Comparison of ENCODE assay signal across 13 cellular contexts in the genomic region with DNA sequence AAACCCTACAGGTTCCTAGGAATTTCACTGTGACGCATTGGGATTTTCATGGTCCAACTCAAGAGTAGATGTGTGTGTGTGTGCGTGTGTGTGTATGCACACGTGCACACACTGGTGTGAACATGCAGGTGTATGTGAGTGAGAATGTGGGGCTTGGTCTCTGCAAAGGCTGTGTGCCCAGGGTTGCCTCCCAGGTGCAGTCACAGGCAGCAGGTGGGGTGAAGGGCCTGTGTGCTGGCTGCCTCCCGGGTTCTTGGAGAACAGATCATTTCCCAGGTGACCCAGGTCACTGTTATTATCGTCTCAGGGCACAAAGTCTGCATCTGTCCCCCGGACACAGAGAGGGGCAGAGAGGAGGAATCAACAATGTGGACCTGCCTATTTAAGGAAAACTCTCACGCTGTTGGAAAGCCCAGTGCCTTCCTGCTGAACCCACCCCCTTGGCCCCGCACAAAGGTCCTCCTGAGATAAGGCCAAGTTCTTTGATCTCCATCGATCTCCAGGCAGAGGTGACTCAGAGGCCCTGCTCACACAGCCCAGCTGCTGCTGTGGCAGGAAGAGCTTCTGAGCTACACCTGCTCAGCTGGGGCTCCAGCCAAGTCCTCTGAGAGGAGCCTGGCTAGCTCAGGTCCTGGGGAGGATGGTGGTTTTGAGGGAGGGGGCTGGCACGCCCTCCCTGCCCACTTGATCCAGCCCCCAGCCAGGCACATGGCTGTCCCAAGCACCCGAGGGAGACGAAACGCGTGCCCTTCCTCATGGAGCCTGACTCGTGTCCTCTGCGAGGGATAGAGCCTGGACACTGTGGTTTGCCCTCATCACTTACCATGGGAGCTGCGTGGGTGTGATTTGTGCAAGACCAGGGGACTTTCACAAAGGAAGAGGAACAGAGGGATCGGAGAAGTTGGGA.
A peak's percentile ranks its signal among the peaks of the same experiment; 100 is the strongest.
DNase-seq lines count a peak whose midpoint lies in the region; ATAC-seq and TF ChIP-seq lines count a peak whose summit lies in the region.
"Had no signal": no experiment of that assay in that cellular context is flagged by ENCODE, and none has a peak within 500 bp of the region (broad histone marks: within the 10 kb centered on the region; RNA-seq: fewer than 3 reads in every experiment).

No MANE protein-coding gene starts in this region.

- H3K4me1 ChIP-seq in PC-9 (replicated peaks; ENCODE audit: insufficient read depth) = no peaks in the 10 kb centered on the region

- no peaks in the 10 kb centered on the region for H3K9me3 ChIP-seq in PC-9 (ENCODE audit: insufficient read depth, low read depth)

- peaks cover 21% of the 10 kb centered on the region for H3K27me3 Mint-ChIP-seq in nephron progenitor cell (ENCODE audit: low read depth, poor library complexity)

- no peak overlapping the region for H3K27ac Mint-ChIP-seq in nephron progenitor cell
- H3K27ac Mint-ChIP-seq: activated B cell treated with CpG ODN at 0.5 μM for 24 hours; activated naive CD4-positive, alpha-beta T cell treated with anti-CD3 and anti-CD28 coated beads for 36 hours had no signal

- peaks cover 37% of the 10 kb centered on the region for H3K4me1 Mint-ChIP-seq in nephron progenitor cell

- H3K9me3 Mint-ChIP-seq in nephron progenitor cell = no peaks in the 10 kb centered on the region
- H3K9me3 Mint-ChIP-seq: nephron had no signal

- H3K27ac ChIP-seq in 22Rv1 = no peak overlapping the region
- H3K27ac ChIP-seq in PC-9 = no peak overlapping the region

- no peaks in the 10 kb centered on the region for H3K36me3 Mint-ChIP-seq in nephron progenitor cell (ENCODE audit: low read depth)

- POLR2A ChIA-PET in PC-9 (lab: Charles Lee; ENCODE audit: unreplicated experiment) = no interaction called here

- no peak overlapping the region for H3K4me3 Mint-ChIP-seq in nephron progenitor cell
- H3K4me3 Mint-ChIP-seq: activated B cell treated with CpG ODN at 0.5 μM for 24 hours; activated naive CD4-positive, alpha-beta T cell treated with anti-CD3 and anti-CD28 coated beads for 36 hours; nephron had no signal

- no peak for ATAC-seq in HG02623 (IDR thresholded peaks at IDR 0.05; ENCODE audit: unreplicated experiment)

- intact Hi-C loops in PC-9 (cut with micrococcal nuclease; ENCODE audit: unreplicated experiment) = no loop called here

- peaks cover 72% of the 10 kb centered on the region for H3K27me3 ChIP-seq in PC-9 (ENCODE audit: insufficient read depth, low read depth)

- no TSS peak for BruUV-seq in PC-9 (replicated peaks; lab: Mats Ljungman, UMichigan)

- no peak overlapping the region for H2AFZ ChIP-seq in PC-9

- peaks cover 7% of the 10 kb centered on the region; the same call in 1 of the 2 replicates for H3F3A ChIP-seq in PC-9 (ENCODE audit: insufficient read depth, low read depth)

- no peak overlapping the region for H3K4me2 ChIP-seq in PC-9

- TF ChIP-seq CTCF in 22Rv1 (IDR thresholded peaks at IDR 0.05) (peak; percentile 57), PC-9 (conservative IDR thresholded peaks at IDR 0.05) (peak; percentile 51; the same call in 1 of the 2 replicates), nephron progenitor cell (IDR thresholded peaks at IDR 0.05) (no peak), GM20000 (IDR thresholded peaks at IDR 0.05; ENCODE audit: extremely low read depth, missing control alignments) (no peak)

- H3K79me2 ChIP-seq in PC-9 (ENCODE audit: low read depth) = no peaks in the 10 kb centered on the region

- CTCF ChIA-PET in PC-9 (lab: Charles Lee) = interaction anchor here (0.6 kb wide), 1 partner anchor 212 kb away, joined by 3 read pairs; no protein-coding TSS in a partner anchor

- DNase-seq in EH (ENCODE audit: low read depth) (peak; percentile 8), PC-9 (no peak), islet precursor cell (peak; percentile 77), nephron progenitor cell (no peak), GM20000 (ENCODE audit: low spot score) (no peak), putamen (ENCODE audit: low spot score) (no peak)
- DNase-seq: activated B cell treated with CpG ODN at 0.5 μM for 24 hours; stimulated activated naive CD4-positive, alpha-beta T cell treated with Interleukin-2 at 50 U/mL for 16 hours had no signal

- no peaks in the 10 kb centered on the region for H4K20me1 ChIP-seq in PC-9 (ENCODE audit: insufficient read depth)

- no peaks in the 10 kb centered on the region for H3K9me2 ChIP-seq in PC-9 (ENCODE audit: insufficient read depth)

- H3K36me3 ChIP-seq in PC-9 (ENCODE audit: low read depth) = no peaks in the 10 kb centered on the region
- H3K36me3 ChIP-seq: heart right ventricle had no signal

- H3K4me3 ChIP-seq in PC-9 = no peak overlapping the region
- H3K4me3 ChIP-seq: heart right ventricle had no signal

Comparison
In these comparisons a context has a peak if more than half of its experiments do, and no peak if none do; other contexts are left out.
1. CTCF ChIP-seq: peak in 22Rv1 (single experiment) and PC-9 (single experiment); none in nephron progenitor cell (single experiment) and GM20000 (single experiment).
2. DNase-seq: peak in EH (single experiment) and islet precursor cell (single experiment); none in PC-9 (0 of 2), nephron progenitor cell (single experiment), GM20000 (single experiment) and putamen (single experiment).